ENCODE assay signal across 27 cellular contexts in the genomic region with DNA sequence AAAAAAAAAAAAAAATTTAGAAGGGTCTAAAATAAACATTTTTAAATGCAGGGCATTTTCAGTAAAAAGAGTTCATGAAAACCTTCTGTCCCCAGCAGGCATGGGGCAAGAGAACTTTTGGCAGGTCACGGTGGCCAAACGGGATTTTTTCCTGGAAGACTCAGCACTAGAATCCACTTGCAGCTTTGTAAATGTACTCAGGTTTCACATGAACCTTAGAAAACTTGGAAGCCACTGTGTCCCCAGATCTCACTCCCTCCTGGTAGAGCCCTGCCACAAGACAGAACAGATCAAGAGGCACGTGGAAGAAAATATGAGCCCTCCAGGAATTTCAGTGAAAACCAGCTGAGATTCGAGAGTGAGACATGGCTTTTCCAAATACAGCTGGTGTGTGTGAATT.
"Had no signal": no experiment of that assay in that cellular context is flagged by ENCODE, and none has a peak within 500 bp of the region (broad histone marks: within the 10 kb centered on the region; RNA-seq: fewer than 3 reads in every experiment).

No MANE protein-coding gene starts in this region.

- H3K4me3 Mint-ChIP-seq: activated CD8-positive, alpha-beta memory T cell treated with anti-CD3 and anti-CD28 coated beads, Interleukin-2, amount 10 ng/mL, durations not matched to agents 7 days and 5 days; activated naive CD4-positive, alpha-beta T cell treated with anti-CD3 and anti-CD28 coated beads, Interleukin-2, amount 50 U/mL, for 24 hours; activated T-cell treated with anti-CD3 and anti-CD28 coated beads, Interleukin-2, amount 50 U/mL, for 24 hours; activated T-helper 1 cell treated with anti-CD3 and anti-CD28 coated beads, Interleukin-12 subunit alpha, Interleukin-12 subunit beta, Interleukin-2, Interleukin-4 antibody, amounts not matched to agents 30 ng/mL and 10 ng/mL and 1 ng/mL, durations not matched to agents 14 hours and 24 hours and 36 hours; brain; central memory CD8-positive, alpha-beta T cell; T-cell had no signal

- H3K27ac Mint-ChIP-seq: activated CD8-positive, alpha-beta memory T cell treated with anti-CD3 and anti-CD28 coated beads, Interleukin-2, amount 10 ng/mL, durations not matched to agents 7 days and 5 days; activated naive CD4-positive, alpha-beta T cell treated with anti-CD3 and anti-CD28 coated beads, Interleukin-2, amount 50 U/mL, for 24 hours; activated T-cell treated with anti-CD3 and anti-CD28 coated beads, Interleukin-2, amount 50 U/mL, for 24 hours; activated T-helper 1 cell treated with anti-CD3 and anti-CD28 coated beads, Interleukin-12 subunit alpha, Interleukin-12 subunit beta, Interleukin-2, Interleukin-4 antibody, amounts not matched to agents 30 ng/mL and 10 ng/mL and 1 ng/mL, durations not matched to agents 14 hours and 24 hours and 36 hours; T-cell had no signal

- H3K27ac ChIP-seq: Peyer's patch had no signal

- H3K9me3 ChIP-seq: MG63, Peyer's patch had no signal

- H3K36me3 Mint-ChIP-seq: activated naive CD4-positive, alpha-beta T cell treated with anti-CD3 and anti-CD28 coated beads, Interleukin-2, amount 50 U/mL, for 24 hours; brain; T-cell had no signal

- H3K4me3 ChIP-seq: MG63, Peyer's patch had no signal

- H3K4me1 ChIP-seq: Peyer's patch had no signal

- H3K27me3 ChIP-seq: Peyer's patch had no signal

- H3K27me3 Mint-ChIP-seq: activated CD8-positive, alpha-beta memory T cell treated with anti-CD3 and anti-CD28 coated beads, Interleukin-2, amount 10 ng/mL, durations not matched to agents 7 days and 5 days; activated naive CD4-positive, alpha-beta T cell treated with anti-CD3 and anti-CD28 coated beads, Interleukin-2, amount 50 U/mL, for 24 hours; activated T-cell treated with anti-CD3 and anti-CD28 coated beads, Interleukin-2, amount 50 U/mL, for 24 hours; central memory CD8-positive, alpha-beta T cell; T-cell had no signal

- H3K36me3 ChIP-seq: MG63 had no signal

- ATAC-seq: activated CD4-positive, CD25-positive, alpha-beta regulatory T cell treated with anti-CD3 and anti-CD28 coated beads, Interleukin-2, amount 50 U/mL, for 24 hours; activated CD8-positive, alpha-beta memory T cell treated with anti-CD3 and anti-CD28 coated beads, Interleukin-2, amount 10 ng/mL, durations not matched to agents 7 days and 5 days; T-cell had no signal

- H3K4me1 Mint-ChIP-seq: activated naive CD4-positive, alpha-beta T cell treated with anti-CD3 and anti-CD28 coated beads, Interleukin-2, amount 50 U/mL, for 24 hours; central memory CD8-positive, alpha-beta T cell; T-cell had no signal

- H3K9me3 Mint-ChIP-seq: activated naive CD4-positive, alpha-beta T cell treated with anti-CD3 and anti-CD28 coated beads, Interleukin-2, amount 50 U/mL, for 24 hours; activated T-cell treated with anti-CD3 and anti-CD28 coated beads, Interleukin-2, amount 50 U/mL, for 24 hours; activated T-helper 1 cell treated with anti-CD3 and anti-CD28 coated beads, Interleukin-12 subunit alpha, Interleukin-12 subunit beta, Interleukin-2, Interleukin-4 antibody, amounts not matched to agents 30 ng/mL and 10 ng/mL and 1 ng/mL, durations not matched to agents 14 hours and 24 hours and 36 hours; central memory CD8-positive, alpha-beta T cell; T-cell had no signal

- DNase-seq: activated CD4-positive, alpha-beta T cell treated with anti-CD3 and anti-CD28 coated beads for 4 hours; activated CD4-positive, alpha-beta T cell treated with anti-CD3 and anti-CD28 coated beads, Interleukin-2, amount 50 U/mL, for 4 hours; activated CD8-positive, alpha-beta memory T cell treated with anti-CD3 and anti-CD28 coated beads, Interleukin-2, amount 10 ng/mL, durations not matched to agents 7 days and 5 days; activated effector memory CD4-positive, alpha-beta T cell treated with Interleukin-2 at 50 U/mL for 16 hours; activated naive CD4-positive, alpha-beta T cell; activated T-cell treated with anti-CD3 and anti-CD28 coated beads, Interleukin-2, amount 50 U/mL, for 24 hours; amniotic stem cell; KG1; MG63; MV-4-11; NCI-H1092 treated with DMSO at 0.1 percent for 48 hours; NCI-H1417 treated with DMSO at 0.1 percent for 48 hours; NCI-H1694; NCI-H2029; NCI-H2107; NCI-H510A treated with DMSO at 0.1 percent for 48 hours; NCI-H69; Peyer's patch; SHP77 treated with DMSO at 0.1 percent for 48 hours; T-cell; T-helper 2 cell; WERI-Rb-1 had no signal
